ENCODE assay signal across 16 cellular contexts in genomic region chr2:19818543-19818942, GRCh38.
"Had no signal": no experiment of that assay in that cellular context is flagged by ENCODE, and none has a peak within 500 bp of the region (broad histone marks: within the 10 kb centered on the region; RNA-seq: fewer than 3 reads in every experiment).

No MANE protein-coding gene starts in this region.

- ATAC-seq: activated naive CD4-positive, alpha-beta T cell treated with anti-CD3 and anti-CD28 coated beads, Interleukin-2, amount 50 U/mL, for 72 hours; activated T-helper 17 cell treated with anti-CD3 and anti-CD28 coated beads, Interleukin-2, amount 50 U/mL, for 72 hours; mucosa of descending colon had no signal

- H3K27ac ChIP-seq: spleen, tibial nerve had no signal

- DNase-seq: activated T-cell treated with anti-CD3 and anti-CD28 coated beads, Interleukin-2, amount 50 U/mL, for 1 hour; effector CD8-positive, alpha-beta T cell; erythroblast; foreskin melanocyte; mesendoderm; mucosa of descending colon; naive B cell; nucleus accumbens; posterior cingulate gyrus; spleen; stimulated activated CD4-positive, alpha-beta T cell treated with anti-CD3 and anti-CD28 coated beads, Interleukin-4, amount 100 ng/mL, for 4 hours; substantia nigra; T-helper 1 cell had no signal

- H3K36me3 ChIP-seq: spleen, tibial nerve had no signal

- H3K4me3 ChIP-seq: mucosa of descending colon, spleen, tibial nerve had no signal

- H3K27me3 ChIP-seq: tibial nerve had no signal

- H3K9me3 ChIP-seq: mucosa of descending colon, spleen, tibial nerve had no signal

- H3K4me1 ChIP-seq: spleen, tibial nerve had no signal
